In genomic region chr9:34493972-34494535, GRCh38 we compare ENCODE assay signal across 1 cellular context.
TF ChIP-seq lines count a peak whose summit lies in the region.

No MANE protein-coding gene starts in this region.

TF ChIP-seq in K562, 482 proteins besides CTCF, POLR2A, EP300 and RAD21 (continued from another document):
- TF ChIP-seq, protein P1, sequence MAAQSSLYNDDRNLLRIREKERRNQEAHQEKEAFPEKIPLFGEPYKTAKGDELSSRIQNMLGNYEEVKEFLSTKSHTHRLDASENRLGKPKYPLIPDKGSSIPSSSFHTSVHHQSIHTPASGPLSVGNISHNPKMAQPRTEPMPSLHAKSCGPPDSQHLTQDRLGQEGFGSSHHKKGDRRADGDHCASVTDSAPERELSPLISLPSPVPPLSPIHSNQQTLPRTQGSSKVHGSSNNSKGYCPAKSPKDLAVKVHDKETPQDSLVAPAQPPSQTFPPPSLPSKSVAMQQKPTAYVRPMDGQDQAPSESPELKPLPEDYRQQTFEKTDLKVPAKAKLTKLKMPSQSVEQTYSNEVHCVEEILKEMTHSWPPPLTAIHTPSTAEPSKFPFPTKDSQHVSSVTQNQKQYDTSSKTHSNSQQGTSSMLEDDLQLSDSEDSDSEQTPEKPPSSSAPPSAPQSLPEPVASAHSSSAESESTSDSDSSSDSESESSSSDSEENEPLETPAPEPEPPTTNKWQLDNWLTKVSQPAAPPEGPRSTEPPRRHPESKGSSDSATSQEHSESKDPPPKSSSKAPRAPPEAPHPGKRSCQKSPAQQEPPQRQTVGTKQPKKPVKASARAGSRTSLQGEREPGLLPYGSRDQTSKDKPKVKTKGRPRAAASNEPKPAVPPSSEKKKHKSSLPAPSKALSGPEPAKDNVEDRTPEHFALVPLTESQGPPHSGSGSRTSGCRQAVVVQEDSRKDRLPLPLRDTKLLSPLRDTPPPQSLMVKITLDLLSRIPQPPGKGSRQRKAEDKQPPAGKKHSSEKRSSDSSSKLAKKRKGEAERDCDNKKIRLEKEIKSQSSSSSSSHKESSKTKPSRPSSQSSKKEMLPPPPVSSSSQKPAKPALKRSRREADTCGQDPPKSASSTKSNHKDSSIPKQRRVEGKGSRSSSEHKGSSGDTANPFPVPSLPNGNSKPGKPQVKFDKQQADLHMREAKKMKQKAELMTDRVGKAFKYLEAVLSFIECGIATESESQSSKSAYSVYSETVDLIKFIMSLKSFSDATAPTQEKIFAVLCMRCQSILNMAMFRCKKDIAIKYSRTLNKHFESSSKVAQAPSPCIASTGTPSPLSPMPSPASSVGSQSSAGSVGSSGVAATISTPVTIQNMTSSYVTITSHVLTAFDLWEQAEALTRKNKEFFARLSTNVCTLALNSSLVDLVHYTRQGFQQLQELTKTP (IDR thresholded peaks at IDR 0.05; ENCODE audit: low read depth in 1 of 2, partially characterized antibody in 2 of 2) = peak in 1 of 2 experiments; percentile 83
- TF ChIP-seq ZNF431 (CRISPR knock-in tag; IDR thresholded peaks at IDR 0.05) (no peak), ZNF140 (CRISPR knock-in tag; IDR thresholded peaks at IDR 0.05) (no peak), NCOA2 (IDR thresholded peaks at IDR 0.05; ENCODE audit: partially characterized antibody in 2 of 2) (no peak), HDAC2 (IDR thresholded peaks at IDR 0.05) (0 out of 2 replicates have a peak, but pooled peaks have one; percentile 26), SPI1 (IDR thresholded peaks at IDR 0.05; ENCODE audit: borderline replicate concordance, low read depth, low read length) (peak; percentile 64; the same call in 1 of the 2 replicates), ZFX (CRISPR knock-in tag; IDR thresholded peaks at IDR 0.05) (no peak), RCOR1 (IDR thresholded peaks at IDR 0.05; ENCODE audit: borderline replicate concordance in 1 of 2, low read depth in 2 of 2, low read length in 2 of 2) (peak in 1 of 2 experiments; percentile 38; a peak in 1 of 4 replicates), MIER1 (IDR thresholded peaks at IDR 0.05; ENCODE audit: low read depth) (peak; percentile 93), EGR1 (conservative IDR thresholded peaks at IDR 0.05) (peak; percentile 42), ZNF511 (CRISPR knock-in tag; IDR thresholded peaks at IDR 0.05) (peak; percentile 56; the same call in 1 of the 2 replicates), LARP7 (IDR thresholded peaks at IDR 0.05) (no peak)
- TF ChIP-seq, protein P2, sequence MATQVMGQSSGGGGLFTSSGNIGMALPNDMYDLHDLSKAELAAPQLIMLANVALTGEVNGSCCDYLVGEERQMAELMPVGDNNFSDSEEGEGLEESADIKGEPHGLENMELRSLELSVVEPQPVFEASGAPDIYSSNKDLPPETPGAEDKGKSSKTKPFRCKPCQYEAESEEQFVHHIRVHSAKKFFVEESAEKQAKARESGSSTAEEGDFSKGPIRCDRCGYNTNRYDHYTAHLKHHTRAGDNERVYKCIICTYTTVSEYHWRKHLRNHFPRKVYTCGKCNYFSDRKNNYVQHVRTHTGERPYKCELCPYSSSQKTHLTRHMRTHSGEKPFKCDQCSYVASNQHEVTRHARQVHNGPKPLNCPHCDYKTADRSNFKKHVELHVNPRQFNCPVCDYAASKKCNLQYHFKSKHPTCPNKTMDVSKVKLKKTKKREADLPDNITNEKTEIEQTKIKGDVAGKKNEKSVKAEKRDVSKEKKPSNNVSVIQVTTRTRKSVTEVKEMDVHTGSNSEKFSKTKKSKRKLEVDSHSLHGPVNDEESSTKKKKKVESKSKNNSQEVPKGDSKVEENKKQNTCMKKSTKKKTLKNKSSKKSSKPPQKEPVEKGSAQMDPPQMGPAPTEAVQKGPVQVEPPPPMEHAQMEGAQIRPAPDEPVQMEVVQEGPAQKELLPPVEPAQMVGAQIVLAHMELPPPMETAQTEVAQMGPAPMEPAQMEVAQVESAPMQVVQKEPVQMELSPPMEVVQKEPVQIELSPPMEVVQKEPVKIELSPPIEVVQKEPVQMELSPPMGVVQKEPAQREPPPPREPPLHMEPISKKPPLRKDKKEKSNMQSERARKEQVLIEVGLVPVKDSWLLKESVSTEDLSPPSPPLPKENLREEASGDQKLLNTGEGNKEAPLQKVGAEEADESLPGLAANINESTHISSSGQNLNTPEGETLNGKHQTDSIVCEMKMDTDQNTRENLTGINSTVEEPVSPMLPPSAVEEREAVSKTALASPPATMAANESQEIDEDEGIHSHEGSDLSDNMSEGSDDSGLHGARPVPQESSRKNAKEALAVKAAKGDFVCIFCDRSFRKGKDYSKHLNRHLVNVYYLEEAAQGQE (CRISPR knock-in tag; IDR thresholded peaks at IDR 0.05; ENCODE audit: low read depth) = peak; percentile 96
- TF ChIP-seq, protein P3, sequence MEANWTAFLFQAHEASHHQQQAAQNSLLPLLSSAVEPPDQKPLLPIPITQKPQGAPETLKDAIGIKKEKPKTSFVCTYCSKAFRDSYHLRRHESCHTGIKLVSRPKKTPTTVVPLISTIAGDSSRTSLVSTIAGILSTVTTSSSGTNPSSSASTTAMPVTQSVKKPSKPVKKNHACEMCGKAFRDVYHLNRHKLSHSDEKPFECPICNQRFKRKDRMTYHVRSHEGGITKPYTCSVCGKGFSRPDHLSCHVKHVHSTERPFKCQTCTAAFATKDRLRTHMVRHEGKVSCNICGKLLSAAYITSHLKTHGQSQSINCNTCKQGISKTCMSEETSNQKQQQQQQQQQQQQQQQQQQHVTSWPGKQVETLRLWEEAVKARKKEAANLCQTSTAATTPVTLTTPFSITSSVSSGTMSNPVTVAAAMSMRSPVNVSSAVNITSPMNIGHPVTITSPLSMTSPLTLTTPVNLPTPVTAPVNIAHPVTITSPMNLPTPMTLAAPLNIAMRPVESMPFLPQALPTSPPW (CRISPR knock-in tag; IDR thresholded peaks at IDR 0.05) = 0 out of 2 replicates have a peak, but pooled peaks have one; percentile 21
